In the genomic region with DNA sequence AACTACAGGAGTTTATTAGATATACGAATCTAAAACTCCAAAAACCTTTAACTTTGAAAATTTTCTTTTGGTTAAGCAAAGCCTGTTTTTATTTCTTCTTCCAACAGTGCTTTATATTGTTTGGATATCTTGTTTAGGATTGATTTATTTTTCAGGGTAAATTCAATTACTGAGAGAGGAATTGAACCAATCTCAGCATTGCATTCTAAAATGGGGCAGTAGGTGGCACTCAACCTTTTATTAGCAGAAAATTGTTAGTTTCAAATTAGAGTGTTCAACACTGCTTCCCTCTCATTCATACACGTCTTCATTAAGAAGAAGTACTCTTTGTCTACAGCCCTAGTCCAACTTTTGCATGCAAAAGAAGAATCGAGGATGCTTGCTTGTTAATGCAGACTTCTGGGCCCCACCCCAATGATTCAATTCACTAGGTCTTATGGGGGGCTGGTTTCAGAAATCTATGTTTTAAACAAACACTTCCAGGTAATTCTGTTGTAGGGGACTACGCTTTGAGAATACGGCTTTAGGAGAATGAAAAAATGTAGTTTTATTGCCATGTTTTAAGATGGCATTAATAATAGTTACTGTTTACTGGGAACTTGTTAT, we compare ENCODE assay signal across 9 cellular contexts. TPM values are rescaled to one million over a fixed set of nuclear protein-coding genes. Genes with fewer than 3 reads are reported as not detected.
A peak's percentile ranks its signal among the peaks of the same experiment; 100 is the strongest.
DNase-seq lines count a peak whose midpoint lies in the region; ATAC-seq and TF ChIP-seq lines count a peak whose summit lies in the region.
"Had no signal": no experiment of that assay in that cellular context is flagged by ENCODE, and none has a peak within 500 bp of the region (broad histone marks: within the 10 kb centered on the region; RNA-seq: fewer than 3 reads in every experiment).

No MANE protein-coding gene starts in this region.

- intact Hi-C loops in Calu3 (cut with micrococcal nuclease; ENCODE audit: unreplicated experiment) = loop anchor here (1.0 kb wide), 2 partner anchors 37 to 61 kb away; no protein-coding TSS in a partner anchor

- H3K9me3 Mint-ChIP-seq in Calu3 (ENCODE audit: low read depth, unreplicated experiment) = no peaks in the 10 kb centered on the region

- H3K36me3 ChIP-seq in brain microvascular endothelial cell (replicated peaks) = no peaks in the 10 kb centered on the region

- H3K4me3 ChIP-seq in brain microvascular endothelial cell (ENCODE audit: low read depth, low read length) = no peak overlapping the region

- TF ChIP-seq CTCF in Calu3 (IDR thresholded peaks at IDR 0.05; ENCODE audit: unreplicated experiment) = peak; percentile 68
- peak; percentile 52 for TF ChIP-seq CTCF in brain microvascular endothelial cell (IDR thresholded peaks at IDR 0.05; ENCODE audit: low read depth, low read length, missing control alignments)

- in situ Hi-C loops in brain microvascular endothelial cell (cut with HindIII; ENCODE audit: low pct_ligation_motif_present, low sequenced_read_pairs) = no loop called here

- ATAC-seq in HG02884 (IDR thresholded peaks at IDR 0.05; ENCODE audit: unreplicated experiment) = no peak
- no peak for ATAC-seq in GM21447 (IDR thresholded peaks at IDR 0.05; ENCODE audit: unreplicated experiment)
- no peak for ATAC-seq in HG03460 (IDR thresholded peaks at IDR 0.05; ENCODE audit: unreplicated experiment)

- no peaks in the 10 kb centered on the region for H3K36me3 Mint-ChIP-seq in Calu3 (ENCODE audit: insufficient read depth, unreplicated experiment)

- H3K27ac Mint-ChIP-seq in Calu3 (ENCODE audit: unreplicated experiment) = no peak overlapping the region

- H3K27ac ChIP-seq in brain microvascular endothelial cell = no peak overlapping the region
- H3K27ac ChIP-seq: epithelial cell of prostate had no signal

- CTCF ChIA-PET in Calu3 (lab: Charles Lee) = interaction anchor here (0.6 to 1.7 kb wide), 2 partner anchors 37 to 369 kb away, joined by 3 to 6 read pairs; no protein-coding TSS in a partner anchor

- no peaks in the 10 kb centered on the region for H3K27me3 ChIP-seq in brain microvascular endothelial cell (replicated peaks)

- no TSS peak for BruUV-seq in Calu3 (replicated peaks; lab: Mats Ljungman, UMichigan)

- no peaks in the 10 kb centered on the region for H3K4me1 Mint-ChIP-seq in Calu3 (ENCODE audit: low read depth, unreplicated experiment)

- H3K4me3 Mint-ChIP-seq in Calu3 (ENCODE audit: low read depth, unreplicated experiment) = no peak overlapping the region

- DNase-seq in Calu3 (peak; percentile 39), HT-29 (ENCODE audit: low spot score) (peak; percentile 42), brain microvascular endothelial cell (peak; percentile 24), medulla oblongata (ENCODE audit: extremely low spot score) (peak; percentile 29)
- no peak for DNase-seq in activated CD4-positive, alpha-beta T cell treated with anti-CD3 and anti-CD28 coated beads, Interleukin-2, amount 50 U/mL, for 4 hours

- H3K27me3 Mint-ChIP-seq in Calu3 (ENCODE audit: unreplicated experiment) = no peaks in the 10 kb centered on the region

RNA-seq across cellular contexts. Expression of a gene that starts 26.6 kb away (rescaled TPM):
- 73.8 and 80.6 TPM in 2 replicates for total RNA-seq in Calu3 (2022)
- total RNA-seq in HT-29 (2014; rRNA removed; shearing (Covaris generic)) = 24.1 and 31.5 TPM in 2 replicates

RNA-seq across cellular contexts. Expression of a gene that starts 29.5 kb away (rescaled TPM):
- 27.7 and 30.5 TPM in 2 replicates for total RNA-seq in Calu3 (2022)
- total RNA-seq in HT-29 (2014; rRNA removed; shearing (Covaris generic)) = 13.4 and 14.8 TPM in 2 replicates

RNA-seq across cellular contexts. Expression of a gene that starts 46.0 kb away (rescaled TPM):
- total RNA-seq in Calu3 (2022) = not detected in 2 replicates
- not detected in 2 replicates for total RNA-seq in HT-29 (2014; rRNA removed; shearing (Covaris generic))

Comparison
In these comparisons a context has a peak if more than half of its experiments do, and no peak if none do; other contexts are left out.
1. DNase-seq: peak in Calu3 (single experiment), HT-29 (single experiment), brain microvascular endothelial cell (single experiment) and medulla oblongata (single experiment); none in activated CD4-positive, alpha-beta T cell treated with anti-CD3 and anti-CD28 coated beads, Interleukin-2, amount 50 U/mL, for 4 hours (0 of 2).